9 cellular contexts compared by ENCODE assay signal in genomic region chr11:33376331-33377099, GRCh38. TPM values are rescaled to one million over a fixed set of nuclear protein-coding genes. Genes with fewer than 3 reads are reported as not detected.
DNase-seq lines count a peak whose midpoint lies in the region; ATAC-seq and TF ChIP-seq lines count a peak whose summit lies in the region.
"Had no signal": no experiment of that assay in that cellular context is flagged by ENCODE, and none has a peak within 500 bp of the region (broad histone marks: within the 10 kb centered on the region; RNA-seq: fewer than 3 reads in every experiment).

No MANE protein-coding gene starts in this region.

- no peak overlapping the region for H3K27ac Mint-ChIP-seq in IgD-negative memory B cell
- no peak overlapping the region for H3K27ac Mint-ChIP-seq in nephron

- peaks cover 0 to 9% (median 6%) of the 10 kb centered on the region in 3 donors for H3K4me1 Mint-ChIP-seq in IgD-negative memory B cell
- H3K4me1 Mint-ChIP-seq in nephron, result peaks cover 13% of the 10 kb centered on the region

- peak overlapping the region; percentile 30 to 72 (median 54) for H3K4me3 Mint-ChIP-seq in IgD-negative memory B cell
- peak overlapping the region; percentile 70 to 83 (median 76) for H3K4me3 Mint-ChIP-seq in nephron

- DNase-seq in ELF-1 (ENCODE audit: low read depth, low spot score) (peak; percentile 23), dermis blood vessel endothelial cell (peak; percentile 37)
- no peak for DNase-seq in activated naive CD4-positive, alpha-beta T cell (lab: John Stamatoyannopoulos, UW)
- DNase-seq in activated naive CD4-positive, alpha-beta T cell treated with Interleukin-2 at 50 U/mL for 16 hours, result no peak

- TF ChIP-seq CTCF in nephron (IDR thresholded peaks at IDR 0.05; ENCODE audit: unreplicated experiment in 3 of 3), result no peak

- ATAC-seq in GM21717 (IDR thresholded peaks at IDR 0.05; ENCODE audit: unreplicated experiment) (no peak), GM19023 (IDR thresholded peaks at IDR 0.05; ENCODE audit: unreplicated experiment) (no peak)
- ATAC-seq: K562 had no signal

- H3K27me3 Mint-ChIP-seq in IgD-negative memory B cell (peaks cover 34% of the 10 kb centered on the region), nephron (ENCODE audit: low read depth) (peaks cover 54% of the 10 kb centered on the region)

- H3K36me3 Mint-ChIP-seq in IgD-negative memory B cell (peaks cover 4% of the 10 kb centered on the region), nephron (ENCODE audit: low read depth) (no peaks in the 10 kb centered on the region)

- no peaks in the 10 kb centered on the region for H3K9me3 Mint-ChIP-seq in IgD-negative memory B cell
- H3K9me3 Mint-ChIP-seq in nephron, result no peaks in the 10 kb centered on the region

RNA-seq across cellular contexts. Expression of gene KIAA1549L, which starts 0.6 kb away (rescaled TPM):
- polyA plus RNA-seq in IgD-negative memory B cell, result not detected
- 4.4 and 4.8 TPM in 2 replicates for total RNA-seq in dermis blood vessel endothelial cell
- total RNA-seq: K562 had no signal
- polyA plus RNA-seq: K562 had no signal

Comparison
In these comparisons a context has a peak if more than half of its experiments do, and no peak if none do; other contexts are left out.
1. DNase-seq: peak in ELF-1 (single experiment) and dermis blood vessel endothelial cell (single experiment); none in activated naive CD4-positive, alpha-beta T cell (0 of 4) and activated naive CD4-positive, alpha-beta T cell treated with Interleukin-2 at 50 U/mL for 16 hours (single experiment).